20 cellular contexts compared by ENCODE assay signal in genomic region chr1:63547621-63548294, GRCh38. TPM values are rescaled to one million over a fixed set of nuclear protein-coding genes. Genes with fewer than 3 reads are reported as not detected.
DNase-seq lines count a peak whose midpoint lies in the region; ATAC-seq, FAIRE-seq and TF ChIP-seq lines count a peak whose summit lies in the region.
"Had no signal": no experiment of that assay in that cellular context is flagged by ENCODE, and none has a peak within 500 bp of the region (broad histone marks: within the 10 kb centered on the region; RNA-seq: fewer than 3 reads in every experiment).

No MANE protein-coding gene starts in this region.

- DNase-seq in HPDE6-E6E7 (ENCODE audit: extremely low spot score) (peak; percentile 16), bronchial epithelial cell (ENCODE audit: low read depth) (peak; percentile 99), iris pigment epithelial cell (ENCODE audit: low read depth) (peak; percentile 82), NCI-H2107 treated with DMSO at 0.1 percent for 48 hours (lab: John Stamatoyannopoulos, UW; ENCODE audit: unreplicated experiment) (no peak), GM19239 (ENCODE audit: insufficient read length, low spot score) (no peak)
- DNase-seq: activated CD4-positive, alpha-beta T cell treated with anti-CD3 and anti-CD28 coated beads, Interleukin-2, amount 10 ng/mL, durations not matched to agents 24 days and 14 days; activated naive CD8-positive, alpha-beta T cell treated with anti-CD3 and anti-CD28 coated beads, Interleukin-2, amount 10 ng/mL, durations not matched to agents 7 days and 5 days; activated T-cell treated with anti-CD3 and anti-CD28 coated beads for 4 hours; Caco-2; KG1; left lung; NCI-H1417 treated with DMSO at 0.1 percent for 48 hours; NCI-H510A treated with DMSO at 0.1 percent for 48 hours; stimulated activated CD4-positive, alpha-beta T cell treated with anti-CD3 and anti-CD28 coated beads, Interleukin-15, amount 100 ng/mL, for 24 hours; stomach; T1000 had no signal

- no peak for TF ChIP-seq CTCF in bronchial epithelial cell (IDR thresholded peaks at IDR 0.05; ENCODE audit: insufficient read depth, low read length, severe bottlenecking)

- ATAC-seq in HG03520 (IDR thresholded peaks at IDR 0.05; ENCODE audit: unreplicated experiment) (no peak), HG03354 (IDR thresholded peaks at IDR 0.05; ENCODE audit: poor library complexity, severe bottlenecking, unreplicated experiment) (no peak)
- ATAC-seq: left lung had no signal

- H3K27ac ChIP-seq in ACC112 (ENCODE audit: low read depth, low read length): peak overlapping the region; percentile 92
- H3K27ac ChIP-seq: left lung, parathyroid adenoma, stomach had no signal

- H3K36me3 ChIP-seq in ACC112 (ENCODE audit: insufficient read depth, low read length) (no peaks in the 10 kb centered on the region), bronchial epithelial cell (ENCODE audit: control insufficient read depth, insufficient read depth, low read length) (no peaks in the 10 kb centered on the region)

- H2AFZ ChIP-seq in ACC112 (ENCODE audit: low read length, unreplicated experiment): peak overlapping the region; percentile 13
- H2AFZ ChIP-seq: parathyroid adenoma had no signal

- FAIRE-seq in bronchial epithelial cell (lab: Jason Lieb, UNC) (peak; percentile 90), GM19239 (lab: Jason Lieb, UNC) (no peak)

- H3K4me1 ChIP-seq in ACC112 (ENCODE audit: control insufficient read depth, insufficient read depth, low read length, unreplicated experiment): peaks cover 14% of the 10 kb centered on the region
- H3K4me1 ChIP-seq: Caco-2, left lung, parathyroid adenoma, stomach had no signal

- H3K4me3 ChIP-seq in ACC112 (ENCODE audit: low read depth, low read length) (no peak overlapping the region), bronchial epithelial cell (ENCODE audit: low read depth, low read length) (no peak overlapping the region)
- H3K4me3 ChIP-seq: left lung, stomach had no signal

- no peaks in the 10 kb centered on the region for H3K27me3 ChIP-seq in ACC112 (ENCODE audit: insufficient read depth, low read length)
- H3K27me3 ChIP-seq in bronchial epithelial cell (ENCODE audit: control insufficient read depth, insufficient read depth, low read length): no peaks in the 10 kb centered on the region
- H3K27me3 ChIP-seq: left lung, stomach had no signal

- no peaks in the 10 kb centered on the region for H3K79me2 ChIP-seq in ACC112 (ENCODE audit: control insufficient read depth, insufficient read depth, low read length, unreplicated experiment)
- H3K79me2 ChIP-seq: parathyroid adenoma had no signal

RNA-seq across cellular contexts. Expression of gene EFCAB7, which starts 24.4 kb away (rescaled TPM):
- 3.2 and 4.4 TPM in 2 replicates for total RNA-seq in bronchial epithelial cell

RNA-seq across cellular contexts. Expression of gene ITGB3BP, which starts 24.7 kb away (rescaled TPM):
- 7.4 and 16.9 TPM in 2 replicates for total RNA-seq in bronchial epithelial cell

RNA-seq across cellular contexts. Expression of gene PGM1, which starts 45.5 kb away (rescaled TPM):
- 42.4 and 69.2 TPM in 2 replicates for total RNA-seq in bronchial epithelial cell

Comparison
In these comparisons a context has a peak if more than half of its experiments do, and no peak if none do; other contexts are left out.
1. DNase-seq: peak in HPDE6-E6E7 (single experiment), bronchial epithelial cell (single experiment) and iris pigment epithelial cell (single experiment); none in NCI-H2107 treated with DMSO at 0.1 percent for 48 hours (single experiment) and GM19239 (single experiment).